In the genomic region with DNA sequence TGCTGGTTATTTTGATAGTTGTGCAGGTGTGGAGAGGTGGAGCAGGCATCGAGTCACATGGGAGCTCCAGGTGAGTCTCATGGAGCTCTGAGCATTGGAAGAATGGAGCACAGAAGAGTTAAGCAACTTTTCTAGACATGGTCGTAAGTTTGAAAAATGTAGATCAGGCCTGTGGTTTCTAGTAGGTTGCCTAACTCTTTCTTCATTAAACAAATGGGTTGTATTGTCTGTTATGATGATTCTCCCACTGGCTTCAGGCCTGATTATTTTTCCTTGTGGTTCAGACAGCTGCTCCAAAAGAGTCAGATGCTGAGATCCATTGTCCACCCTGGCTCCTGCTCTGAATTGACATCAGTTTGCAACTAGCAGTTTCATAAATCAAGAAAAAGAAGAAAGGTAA, we compare ENCODE assay signal across 12 cellular contexts.
DNase-seq lines count a peak whose midpoint lies in the region; ATAC-seq and TF ChIP-seq lines count a peak whose summit lies in the region.
"Had no signal": no experiment of that assay in that cellular context is flagged by ENCODE, and none has a peak within 500 bp of the region (broad histone marks: within the 10 kb centered on the region; RNA-seq: fewer than 3 reads in every experiment).

No MANE protein-coding gene starts in this region.

- no peaks in the 10 kb centered on the region for H3K27me3 Mint-ChIP-seq in T-helper 2 cell treated with Interferon-gamma antibody and Interleukin-4, amounts not matched to agents 5 μg/mL and 100 μg/mL, for 36 hours (ENCODE audit: low read depth)

- no peaks in the 10 kb centered on the region for H3K9me3 Mint-ChIP-seq in T-helper 2 cell treated with Interferon-gamma antibody and Interleukin-4, amounts not matched to agents 5 μg/mL and 100 μg/mL, for 36 hours
- H3K9me3 Mint-ChIP-seq: nephron progenitor cell, WTC11 had no signal

- H3K4me3 ChIP-seq in PC-3 (ENCODE audit: low read length) = no peak overlapping the region

- in situ Hi-C loops in ACHN (cut with HindIII; ENCODE audit: low pct_ligation_motif_present, low pct_unique_long_range_greater_than_20kb, low sequenced_read_pairs) = no loop called here

- ATAC-seq in PC-3 (no peak), sciatic nerve (peak; percentile 50), HG03439 (IDR thresholded peaks at IDR 0.05; ENCODE audit: unreplicated experiment) (no peak)
- ATAC-seq: Panc1, WTC11 had no signal

- H3K27ac Mint-ChIP-seq in T-helper 2 cell treated with Interferon-gamma antibody and Interleukin-4, amounts not matched to agents 5 μg/mL and 100 μg/mL, for 36 hours = peak overlapping the region; percentile 92
- H3K27ac Mint-ChIP-seq: WTC11 had no signal

- no peaks in the 10 kb centered on the region for H3K36me3 Mint-ChIP-seq in T-helper 2 cell treated with Interferon-gamma antibody and Interleukin-4, amounts not matched to agents 5 μg/mL and 100 μg/mL, for 36 hours (ENCODE audit: low read depth)
- H3K36me3 Mint-ChIP-seq: WTC11 had no signal

- H4K20me1 ChIP-seq in PC-3 (ENCODE audit: low read length) = no peaks in the 10 kb centered on the region

- H3K9me2 ChIP-seq in PC-3 (replicated peaks; ENCODE audit: low read length) = no peaks in the 10 kb centered on the region

- no peaks in the 10 kb centered on the region for H3K36me3 ChIP-seq in PC-3 (ENCODE audit: low read depth, low read length)

- no peak overlapping the region for H2AFZ ChIP-seq in PC-3 (ENCODE audit: low read length)

- 0 out of 2 replicates have a peak overlapping the region, but pooled peaks have one; percentile 79 for H3K9ac ChIP-seq in PC-3 (ENCODE audit: low read length)

- H3K9me3 ChIP-seq in PC-3 (ENCODE audit: low read length) = no peaks in the 10 kb centered on the region

- intact Hi-C loops in PC-3 (cut with micrococcal nuclease) = loop anchor here (5.0 to 10.0 kb wide), 4 partner anchors 529 to 906 kb away; no protein-coding TSS in a partner anchor
- intact Hi-C loops in sciatic nerve (cut with DNase I) = no loop called here

- DNase-seq in T-helper 2 cell treated with Interferon-gamma antibody and Interleukin-4, amounts not matched to agents 5 μg/mL and 100 μg/mL, for 36 hours (ENCODE audit: low spot score) = no peak
- no peak for DNase-seq in T-helper 2 cell
- DNase-seq in PC-3 = no peak
- DNase-seq in epithelial cell of prostate (ENCODE audit: low read depth, low spot score) = peak; percentile 50
- DNase-seq in sciatic nerve (ENCODE audit: low spot score) = no peak
- no peak for DNase-seq in NCI-H1694 (lab: John Stamatoyannopoulos, UW)
- DNase-seq in ACHN = no peak
- DNase-seq: activated effector memory CD4-positive, alpha-beta T cell treated with Interleukin-2 at 50 U/mL for 16 hours; nephron progenitor cell had no signal

- peaks cover 18% of the 10 kb centered on the region for H3K4me1 ChIP-seq in PC-3 (ENCODE audit: insufficient read depth, low read length)

- TF ChIP-seq CTCF in PC-3 (conservative IDR thresholded peaks at IDR 0.05; ENCODE audit: low read depth, low read length) = no peak

- no TSS peak for BruUV-seq in PC-3 (replicated peaks; lab: Mats Ljungman, UMichigan)

- peaks cover 6% of the 10 kb centered on the region for H3F3A ChIP-seq in PC-3 (ENCODE audit: low read length, unreplicated experiment)

- peaks cover 48% of the 10 kb centered on the region for H3K4me1 Mint-ChIP-seq in T-helper 2 cell treated with Interferon-gamma antibody and Interleukin-4, amounts not matched to agents 5 μg/mL and 100 μg/mL, for 36 hours (ENCODE audit: low read depth)

- CTCF ChIA-PET in PC-3 (lab: Charles Lee) = no interaction called here

- no peaks in the 10 kb centered on the region for H3K27me3 ChIP-seq in PC-3 (ENCODE audit: low read length)

- POLR2A ChIA-PET in PC-3 (lab: Charles Lee; ENCODE audit: unreplicated experiment) = interaction anchor here (0.5 to 0.6 kb wide), 2 partner anchors 28 to 80 kb away, joined by 3 read pairs; no protein-coding TSS in a partner anchor

- peak overlapping the region; percentile 76 for H3K4me3 Mint-ChIP-seq in T-helper 2 cell treated with Interferon-gamma antibody and Interleukin-4, amounts not matched to agents 5 μg/mL and 100 μg/mL, for 36 hours
- H3K4me3 Mint-ChIP-seq: nephron progenitor cell, WTC11 had no signal

- H3K4me2 ChIP-seq in PC-3 (ENCODE audit: low read length) = 0 out of 2 replicates have a peak overlapping the region, but pooled peaks have one; percentile 67

- H3K79me2 ChIP-seq in PC-3 (ENCODE audit: low read length) = no peaks in the 10 kb centered on the region

- peak overlapping the region; percentile 98 for H3K27ac ChIP-seq in PC-3 (ENCODE audit: low read length)
- H3K27ac ChIP-seq in epithelial cell of prostate = peak overlapping the region; percentile 90
